ENCODE assay signal across 1 cellular context in the genomic region with DNA sequence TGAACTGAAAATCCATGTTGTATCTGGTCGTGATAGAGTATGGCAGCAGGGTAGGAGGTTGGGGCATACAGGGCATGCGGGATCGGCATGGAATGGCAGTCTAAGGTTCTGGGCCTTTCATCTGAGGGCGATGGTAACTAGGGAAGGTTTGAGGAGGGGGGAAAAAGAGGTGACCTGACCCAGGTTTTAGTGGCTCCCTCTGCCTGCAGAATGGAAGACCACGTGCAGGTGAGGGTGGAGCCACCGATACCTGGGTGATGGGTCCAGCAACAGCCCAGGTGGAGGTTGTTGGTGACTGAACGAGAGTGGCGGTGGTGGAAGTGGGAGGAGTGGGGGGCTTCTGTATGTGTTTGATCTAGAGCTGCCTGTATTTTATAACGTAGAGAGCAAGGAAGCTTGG.
TF ChIP-seq lines count a peak whose summit lies in the region.

No MANE protein-coding gene starts in this region.

TF ChIP-seq in H1, 55 proteins besides CTCF, POLR2A, EP300 and RAD21:
- TF ChIP-seq TAF7 (optimal IDR thresholded peaks at IDR 0.05; ENCODE audit: borderline replicate concordance, low read depth, low read length) (no peak), CREB1 (IDR thresholded peaks at IDR 0.05) (no peak), MAFK (IDR thresholded peaks at IDR 0.05; ENCODE audit: low read depth, low read length) (no peak), BACH1 (IDR thresholded peaks at IDR 0.05; ENCODE audit: low read length) (no peak), SIN3A (conservative IDR thresholded peaks at IDR 0.05 in 1 of 2, IDR thresholded peaks at IDR 0.05 in 1 of 2; ENCODE audit: low read depth in 1 of 2, low read length in 2 of 2) (no peak), RXRA (IDR thresholded peaks at IDR 0.05; ENCODE audit: insufficient read depth, low read depth, low read length) (no peak), GABPA (IDR thresholded peaks at IDR 0.05; ENCODE audit: borderline replicate concordance, insufficient read depth, low read length) (no peak), BCL11A (IDR thresholded peaks at IDR 0.05; ENCODE audit: low read depth in 2 of 2, low read length in 2 of 2) (no peak), FOSL1 (IDR thresholded peaks at IDR 0.05; ENCODE audit: insufficient read depth, low read depth, low read length) (no peak), CTBP2 (IDR thresholded peaks at IDR 0.05; ENCODE audit: borderline replicate concordance, insufficient read depth, insufficient read length, low read length) (no peak), JUND (IDR thresholded peaks at IDR 0.05; ENCODE audit: low read length) (no peak), RBBP5 (IDR thresholded peaks at IDR 0.05; ENCODE audit: borderline replicate concordance, low read depth, low read length) (no peak), CHD1 (IDR thresholded peaks at IDR 0.05; ENCODE audit: low read depth, low read length) (no peak), KDM4A (IDR thresholded peaks at IDR 0.05; ENCODE audit: low read depth, low read length, severe bottlenecking) (no peak), NRF1 (IDR thresholded peaks at IDR 0.05; ENCODE audit: low read depth, low read length) (no peak), JUN (IDR thresholded peaks at IDR 0.05; ENCODE audit: low read depth, low read length) (no peak), CHD2 (IDR thresholded peaks at IDR 0.05; ENCODE audit: low read length) (no peak)
- TF ChIP-seq, protein P1, sequence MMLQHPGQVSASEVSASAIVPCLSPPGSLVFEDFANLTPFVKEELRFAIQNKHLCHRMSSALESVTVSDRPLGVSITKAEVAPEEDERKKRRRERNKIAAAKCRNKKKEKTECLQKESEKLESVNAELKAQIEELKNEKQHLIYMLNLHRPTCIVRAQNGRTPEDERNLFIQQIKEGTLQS (IDR thresholded peaks at IDR 0.05; ENCODE audit: insufficient read depth, low read depth, low read length), result no peak
- TF ChIP-seq, protein P2, sequence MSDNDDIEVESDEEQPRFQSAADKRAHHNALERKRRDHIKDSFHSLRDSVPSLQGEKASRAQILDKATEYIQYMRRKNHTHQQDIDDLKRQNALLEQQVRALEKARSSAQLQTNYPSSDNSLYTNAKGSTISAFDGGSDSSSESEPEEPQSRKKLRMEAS (IDR thresholded peaks at IDR 0.05), result no peak
- TF ChIP-seq, protein P3, sequence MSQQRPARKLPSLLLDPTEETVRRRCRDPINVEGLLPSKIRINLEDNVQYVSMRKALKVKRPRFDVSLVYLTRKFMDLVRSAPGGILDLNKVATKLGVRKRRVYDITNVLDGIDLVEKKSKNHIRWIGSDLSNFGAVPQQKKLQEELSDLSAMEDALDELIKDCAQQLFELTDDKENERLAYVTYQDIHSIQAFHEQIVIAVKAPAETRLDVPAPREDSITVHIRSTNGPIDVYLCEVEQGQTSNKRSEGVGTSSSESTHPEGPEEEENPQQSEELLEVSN (IDR thresholded peaks at IDR 0.05), result no peak
